In the genomic region with DNA sequence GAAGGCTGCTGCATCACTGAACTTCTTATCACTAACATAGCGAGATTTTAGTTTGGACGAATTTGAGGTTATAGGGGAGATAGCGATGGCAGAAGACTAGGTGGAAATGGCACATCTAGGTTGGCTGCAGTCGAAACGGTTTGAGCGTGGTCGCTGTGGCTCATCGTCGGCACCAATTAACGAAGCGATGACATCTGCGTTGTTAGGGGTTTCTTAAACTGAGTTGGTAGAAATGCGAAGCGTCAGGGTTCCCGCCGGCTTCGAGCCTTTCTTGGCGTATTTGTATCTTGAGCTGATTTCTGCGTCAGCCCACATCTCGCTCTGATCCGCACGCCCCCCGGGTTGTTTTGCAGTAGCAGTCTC, we compare ENCODE assay signal across 1 cellular context.
TF ChIP-seq lines count a peak whose summit lies in the region.

No MANE protein-coding gene starts in this region.

TF ChIP-seq in K562, 482 proteins besides CTCF, POLR2A, EP300 and RAD21 (continued from another document and continues in another):
- TF ChIP-seq, protein P1, sequence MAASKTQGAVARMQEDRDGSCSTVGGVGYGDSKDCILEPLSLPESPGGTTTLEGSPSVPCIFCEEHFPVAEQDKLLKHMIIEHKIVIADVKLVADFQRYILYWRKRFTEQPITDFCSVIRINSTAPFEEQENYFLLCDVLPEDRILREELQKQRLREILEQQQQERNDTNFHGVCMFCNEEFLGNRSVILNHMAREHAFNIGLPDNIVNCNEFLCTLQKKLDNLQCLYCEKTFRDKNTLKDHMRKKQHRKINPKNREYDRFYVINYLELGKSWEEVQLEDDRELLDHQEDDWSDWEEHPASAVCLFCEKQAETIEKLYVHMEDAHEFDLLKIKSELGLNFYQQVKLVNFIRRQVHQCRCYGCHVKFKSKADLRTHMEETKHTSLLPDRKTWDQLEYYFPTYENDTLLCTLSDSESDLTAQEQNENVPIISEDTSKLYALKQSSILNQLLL (CRISPR knock-in tag; IDR thresholded peaks at IDR 0.05; ENCODE audit: borderline replicate concordance), result no peak
- TF ChIP-seq, protein P2, sequence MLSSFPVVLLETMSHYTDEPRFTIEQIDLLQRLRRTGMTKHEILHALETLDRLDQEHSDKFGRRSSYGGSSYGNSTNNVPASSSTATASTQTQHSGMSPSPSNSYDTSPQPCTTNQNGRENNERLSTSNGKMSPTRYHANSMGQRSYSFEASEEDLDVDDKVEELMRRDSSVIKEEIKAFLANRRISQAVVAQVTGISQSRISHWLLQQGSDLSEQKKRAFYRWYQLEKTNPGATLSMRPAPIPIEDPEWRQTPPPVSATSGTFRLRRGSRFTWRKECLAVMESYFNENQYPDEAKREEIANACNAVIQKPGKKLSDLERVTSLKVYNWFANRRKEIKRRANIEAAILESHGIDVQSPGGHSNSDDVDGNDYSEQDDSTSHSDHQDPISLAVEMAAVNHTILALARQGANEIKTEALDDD (IDR thresholded peaks at IDR 0.05), result 0 out of 2 replicates have a peak, but pooled peaks have one; percentile 41
- TF ChIP-seq ZNF695 (CRISPR knock-in tag; IDR thresholded peaks at IDR 0.05) (no peak), GABPB2 (CRISPR knock-in tag; conservative IDR thresholded peaks at IDR 0.05) (no peak), PHTF2 (CRISPR knock-in tag; IDR thresholded peaks at IDR 0.05) (no peak), SMAD4 (CRISPR knock-in tag; conservative IDR thresholded peaks at IDR 0.05) (no peak), SMARCC2 (IDR thresholded peaks at IDR 0.05; ENCODE audit: low read depth) (no peak), RUNX1 (IDR thresholded peaks at IDR 0.05; ENCODE audit: low read depth) (no peak), MEIS2 (IDR thresholded peaks at IDR 0.05; ENCODE audit: partially characterized antibody) (no peak), RBFOX2 (IDR thresholded peaks at IDR 0.05; ENCODE audit: low read depth, low read length) (peak; percentile 69; the same call in 1 of the 2 replicates), ZNF217 (CRISPR knock-in tag; IDR thresholded peaks at IDR 0.05) (no peak), EHMT2 (IDR thresholded peaks at IDR 0.05) (no peak), TSC22D4 (tag; IDR thresholded peaks at IDR 0.05) (no peak), CXXC5 (CRISPR knock-in tag; IDR thresholded peaks at IDR 0.05) (no peak), NCOA2 (IDR thresholded peaks at IDR 0.05; ENCODE audit: partially characterized antibody in 2 of 2) (no peak), RBBP5 (IDR thresholded peaks at IDR 0.05; ENCODE audit: borderline replicate concordance, insufficient read depth, low read length, poor library complexity, severe bottlenecking) (no peak), ADNP (tag; IDR thresholded peaks at IDR 0.05) (no peak), TAF7 (tag; IDR thresholded peaks at IDR 0.05) (peak; percentile 12), NR3C1 (CRISPR knock-in tag; IDR thresholded peaks at IDR 0.05) (no peak), TCF7L2 (IDR thresholded peaks at IDR 0.05; ENCODE audit: low read depth, low read length) (no peak), ZC3H4 (CRISPR knock-in tag; IDR thresholded peaks at IDR 0.05; ENCODE audit: borderline replicate concordance) (0 out of 2 replicates have a peak, but pooled peaks have one; percentile 43), TAF9B (IDR thresholded peaks at IDR 0.05; ENCODE audit: partially characterized antibody) (no peak), CSDE1 (IDR thresholded peaks at IDR 0.05) (no peak), ETV5 (CRISPR knock-in tag; IDR thresholded peaks at IDR 0.05; ENCODE audit: low read depth) (no peak), ZNF253 (CRISPR knock-in tag; conservative IDR thresholded peaks at IDR 0.05) (no peak), TEAD4 (IDR thresholded peaks at IDR 0.05; ENCODE audit: low read length) (no peak), TEAD4 (CRISPR knock-in tag; IDR thresholded peaks at IDR 0.05; ENCODE audit: borderline replicate concordance) (no peak)
- TF ChIP-seq, protein P3, sequence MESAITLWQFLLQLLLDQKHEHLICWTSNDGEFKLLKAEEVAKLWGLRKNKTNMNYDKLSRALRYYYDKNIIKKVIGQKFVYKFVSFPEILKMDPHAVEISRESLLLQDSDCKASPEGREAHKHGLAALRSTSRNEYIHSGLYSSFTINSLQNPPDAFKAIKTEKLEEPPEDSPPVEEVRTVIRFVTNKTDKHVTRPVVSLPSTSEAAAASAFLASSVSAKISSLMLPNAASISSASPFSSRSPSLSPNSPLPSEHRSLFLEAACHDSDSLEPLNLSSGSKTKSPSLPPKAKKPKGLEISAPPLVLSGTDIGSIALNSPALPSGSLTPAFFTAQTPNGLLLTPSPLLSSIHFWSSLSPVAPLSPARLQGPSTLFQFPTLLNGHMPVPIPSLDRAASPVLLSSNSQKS (CRISPR knock-in tag; IDR thresholded peaks at IDR 0.05), result no peak
- TF ChIP-seq, protein P4, sequence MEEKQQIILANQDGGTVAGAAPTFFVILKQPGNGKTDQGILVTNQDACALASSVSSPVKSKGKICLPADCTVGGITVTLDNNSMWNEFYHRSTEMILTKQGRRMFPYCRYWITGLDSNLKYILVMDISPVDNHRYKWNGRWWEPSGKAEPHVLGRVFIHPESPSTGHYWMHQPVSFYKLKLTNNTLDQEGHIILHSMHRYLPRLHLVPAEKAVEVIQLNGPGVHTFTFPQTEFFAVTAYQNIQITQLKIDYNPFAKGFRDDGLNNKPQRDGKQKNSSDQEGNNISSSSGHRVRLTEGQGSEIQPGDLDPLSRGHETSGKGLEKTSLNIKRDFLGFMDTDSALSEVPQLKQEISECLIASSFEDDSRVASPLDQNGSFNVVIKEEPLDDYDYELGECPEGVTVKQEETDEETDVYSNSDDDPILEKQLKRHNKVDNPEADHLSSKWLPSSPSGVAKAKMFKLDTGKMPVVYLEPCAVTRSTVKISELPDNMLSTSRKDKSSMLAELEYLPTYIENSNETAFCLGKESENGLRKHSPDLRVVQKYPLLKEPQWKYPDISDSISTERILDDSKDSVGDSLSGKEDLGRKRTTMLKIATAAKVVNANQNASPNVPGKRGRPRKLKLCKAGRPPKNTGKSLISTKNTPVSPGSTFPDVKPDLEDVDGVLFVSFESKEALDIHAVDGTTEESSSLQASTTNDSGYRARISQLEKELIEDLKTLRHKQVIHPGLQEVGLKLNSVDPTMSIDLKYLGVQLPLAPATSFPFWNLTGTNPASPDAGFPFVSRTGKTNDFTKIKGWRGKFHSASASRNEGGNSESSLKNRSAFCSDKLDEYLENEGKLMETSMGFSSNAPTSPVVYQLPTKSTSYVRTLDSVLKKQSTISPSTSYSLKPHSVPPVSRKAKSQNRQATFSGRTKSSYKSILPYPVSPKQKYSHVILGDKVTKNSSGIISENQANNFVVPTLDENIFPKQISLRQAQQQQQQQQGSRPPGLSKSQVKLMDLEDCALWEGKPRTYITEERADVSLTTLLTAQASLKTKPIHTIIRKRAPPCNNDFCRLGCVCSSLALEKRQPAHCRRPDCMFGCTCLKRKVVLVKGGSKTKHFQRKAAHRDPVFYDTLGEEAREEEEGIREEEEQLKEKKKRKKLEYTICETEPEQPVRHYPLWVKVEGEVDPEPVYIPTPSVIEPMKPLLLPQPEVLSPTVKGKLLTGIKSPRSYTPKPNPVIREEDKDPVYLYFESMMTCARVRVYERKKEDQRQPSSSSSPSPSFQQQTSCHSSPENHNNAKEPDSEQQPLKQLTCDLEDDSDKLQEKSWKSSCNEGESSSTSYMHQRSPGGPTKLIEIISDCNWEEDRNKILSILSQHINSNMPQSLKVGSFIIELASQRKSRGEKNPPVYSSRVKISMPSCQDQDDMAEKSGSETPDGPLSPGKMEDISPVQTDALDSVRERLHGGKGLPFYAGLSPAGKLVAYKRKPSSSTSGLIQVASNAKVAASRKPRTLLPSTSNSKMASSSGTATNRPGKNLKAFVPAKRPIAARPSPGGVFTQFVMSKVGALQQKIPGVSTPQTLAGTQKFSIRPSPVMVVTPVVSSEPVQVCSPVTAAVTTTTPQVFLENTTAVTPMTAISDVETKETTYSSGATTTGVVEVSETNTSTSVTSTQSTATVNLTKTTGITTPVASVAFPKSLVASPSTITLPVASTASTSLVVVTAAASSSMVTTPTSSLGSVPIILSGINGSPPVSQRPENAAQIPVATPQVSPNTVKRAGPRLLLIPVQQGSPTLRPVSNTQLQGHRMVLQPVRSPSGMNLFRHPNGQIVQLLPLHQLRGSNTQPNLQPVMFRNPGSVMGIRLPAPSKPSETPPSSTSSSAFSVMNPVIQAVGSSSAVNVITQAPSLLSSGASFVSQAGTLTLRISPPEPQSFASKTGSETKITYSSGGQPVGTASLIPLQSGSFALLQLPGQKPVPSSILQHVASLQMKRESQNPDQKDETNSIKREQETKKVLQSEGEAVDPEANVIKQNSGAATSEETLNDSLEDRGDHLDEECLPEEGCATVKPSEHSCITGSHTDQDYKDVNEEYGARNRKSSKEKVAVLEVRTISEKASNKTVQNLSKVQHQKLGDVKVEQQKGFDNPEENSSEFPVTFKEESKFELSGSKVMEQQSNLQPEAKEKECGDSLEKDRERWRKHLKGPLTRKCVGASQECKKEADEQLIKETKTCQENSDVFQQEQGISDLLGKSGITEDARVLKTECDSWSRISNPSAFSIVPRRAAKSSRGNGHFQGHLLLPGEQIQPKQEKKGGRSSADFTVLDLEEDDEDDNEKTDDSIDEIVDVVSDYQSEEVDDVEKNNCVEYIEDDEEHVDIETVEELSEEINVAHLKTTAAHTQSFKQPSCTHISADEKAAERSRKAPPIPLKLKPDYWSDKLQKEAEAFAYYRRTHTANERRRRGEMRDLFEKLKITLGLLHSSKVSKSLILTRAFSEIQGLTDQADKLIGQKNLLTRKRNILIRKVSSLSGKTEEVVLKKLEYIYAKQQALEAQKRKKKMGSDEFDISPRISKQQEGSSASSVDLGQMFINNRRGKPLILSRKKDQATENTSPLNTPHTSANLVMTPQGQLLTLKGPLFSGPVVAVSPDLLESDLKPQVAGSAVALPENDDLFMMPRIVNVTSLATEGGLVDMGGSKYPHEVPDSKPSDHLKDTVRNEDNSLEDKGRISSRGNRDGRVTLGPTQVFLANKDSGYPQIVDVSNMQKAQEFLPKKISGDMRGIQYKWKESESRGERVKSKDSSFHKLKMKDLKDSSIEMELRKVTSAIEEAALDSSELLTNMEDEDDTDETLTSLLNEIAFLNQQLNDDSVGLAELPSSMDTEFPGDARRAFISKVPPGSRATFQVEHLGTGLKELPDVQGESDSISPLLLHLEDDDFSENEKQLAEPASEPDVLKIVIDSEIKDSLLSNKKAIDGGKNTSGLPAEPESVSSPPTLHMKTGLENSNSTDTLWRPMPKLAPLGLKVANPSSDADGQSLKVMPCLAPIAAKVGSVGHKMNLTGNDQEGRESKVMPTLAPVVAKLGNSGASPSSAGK (IDR thresholded peaks at IDR 0.05), result 0 out of 2 replicates have a peak, but pooled peaks have one; percentile 31
- TF ChIP-seq, protein P5, sequence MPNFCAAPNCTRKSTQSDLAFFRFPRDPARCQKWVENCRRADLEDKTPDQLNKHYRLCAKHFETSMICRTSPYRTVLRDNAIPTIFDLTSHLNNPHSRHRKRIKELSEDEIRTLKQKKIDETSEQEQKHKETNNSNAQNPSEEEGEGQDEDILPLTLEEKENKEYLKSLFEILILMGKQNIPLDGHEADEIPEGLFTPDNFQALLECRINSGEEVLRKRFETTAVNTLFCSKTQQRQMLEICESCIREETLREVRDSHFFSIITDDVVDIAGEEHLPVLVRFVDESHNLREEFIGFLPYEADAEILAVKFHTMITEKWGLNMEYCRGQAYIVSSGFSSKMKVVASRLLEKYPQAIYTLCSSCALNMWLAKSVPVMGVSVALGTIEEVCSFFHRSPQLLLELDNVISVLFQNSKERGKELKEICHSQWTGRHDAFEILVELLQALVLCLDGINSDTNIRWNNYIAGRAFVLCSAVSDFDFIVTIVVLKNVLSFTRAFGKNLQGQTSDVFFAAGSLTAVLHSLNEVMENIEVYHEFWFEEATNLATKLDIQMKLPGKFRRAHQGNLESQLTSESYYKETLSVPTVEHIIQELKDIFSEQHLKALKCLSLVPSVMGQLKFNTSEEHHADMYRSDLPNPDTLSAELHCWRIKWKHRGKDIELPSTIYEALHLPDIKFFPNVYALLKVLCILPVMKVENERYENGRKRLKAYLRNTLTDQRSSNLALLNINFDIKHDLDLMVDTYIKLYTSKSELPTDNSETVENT (CRISPR knock-in tag; IDR thresholded peaks at IDR 0.05), result no peak
- TF ChIP-seq, protein P6, sequence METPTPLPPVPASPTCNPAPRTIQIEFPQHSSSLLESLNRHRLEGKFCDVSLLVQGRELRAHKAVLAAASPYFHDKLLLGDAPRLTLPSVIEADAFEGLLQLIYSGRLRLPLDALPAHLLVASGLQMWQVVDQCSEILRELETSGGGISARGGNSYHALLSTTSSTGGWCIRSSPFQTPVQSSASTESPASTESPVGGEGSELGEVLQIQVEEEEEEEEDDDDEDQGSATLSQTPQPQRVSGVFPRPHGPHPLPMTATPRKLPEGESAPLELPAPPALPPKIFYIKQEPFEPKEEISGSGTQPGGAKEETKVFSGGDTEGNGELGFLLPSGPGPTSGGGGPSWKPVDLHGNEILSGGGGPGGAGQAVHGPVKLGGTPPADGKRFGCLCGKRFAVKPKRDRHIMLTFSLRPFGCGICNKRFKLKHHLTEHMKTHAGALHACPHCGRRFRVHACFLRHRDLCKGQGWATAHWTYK (CRISPR knock-in tag; IDR thresholded peaks at IDR 0.05), result no peak
- TF ChIP-seq, protein P7, sequence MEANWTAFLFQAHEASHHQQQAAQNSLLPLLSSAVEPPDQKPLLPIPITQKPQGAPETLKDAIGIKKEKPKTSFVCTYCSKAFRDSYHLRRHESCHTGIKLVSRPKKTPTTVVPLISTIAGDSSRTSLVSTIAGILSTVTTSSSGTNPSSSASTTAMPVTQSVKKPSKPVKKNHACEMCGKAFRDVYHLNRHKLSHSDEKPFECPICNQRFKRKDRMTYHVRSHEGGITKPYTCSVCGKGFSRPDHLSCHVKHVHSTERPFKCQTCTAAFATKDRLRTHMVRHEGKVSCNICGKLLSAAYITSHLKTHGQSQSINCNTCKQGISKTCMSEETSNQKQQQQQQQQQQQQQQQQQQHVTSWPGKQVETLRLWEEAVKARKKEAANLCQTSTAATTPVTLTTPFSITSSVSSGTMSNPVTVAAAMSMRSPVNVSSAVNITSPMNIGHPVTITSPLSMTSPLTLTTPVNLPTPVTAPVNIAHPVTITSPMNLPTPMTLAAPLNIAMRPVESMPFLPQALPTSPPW (CRISPR knock-in tag; IDR thresholded peaks at IDR 0.05), result no peak
- TF ChIP-seq, protein P8, sequence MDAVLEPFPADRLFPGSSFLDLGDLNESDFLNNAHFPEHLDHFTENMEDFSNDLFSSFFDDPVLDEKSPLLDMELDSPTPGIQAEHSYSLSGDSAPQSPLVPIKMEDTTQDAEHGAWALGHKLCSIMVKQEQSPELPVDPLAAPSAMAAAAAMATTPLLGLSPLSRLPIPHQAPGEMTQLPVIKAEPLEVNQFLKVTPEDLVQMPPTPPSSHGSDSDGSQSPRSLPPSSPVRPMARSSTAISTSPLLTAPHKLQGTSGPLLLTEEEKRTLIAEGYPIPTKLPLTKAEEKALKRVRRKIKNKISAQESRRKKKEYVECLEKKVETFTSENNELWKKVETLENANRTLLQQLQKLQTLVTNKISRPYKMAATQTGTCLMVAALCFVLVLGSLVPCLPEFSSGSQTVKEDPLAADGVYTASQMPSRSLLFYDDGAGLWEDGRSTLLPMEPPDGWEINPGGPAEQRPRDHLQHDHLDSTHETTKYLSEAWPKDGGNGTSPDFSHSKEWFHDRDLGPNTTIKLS (IDR thresholded peaks at IDR 0.05; ENCODE audit: borderline replicate concordance, low read depth), result peak; percentile 91; the same call in 1 of the 2 replicates
- TF ChIP-seq, protein P9, sequence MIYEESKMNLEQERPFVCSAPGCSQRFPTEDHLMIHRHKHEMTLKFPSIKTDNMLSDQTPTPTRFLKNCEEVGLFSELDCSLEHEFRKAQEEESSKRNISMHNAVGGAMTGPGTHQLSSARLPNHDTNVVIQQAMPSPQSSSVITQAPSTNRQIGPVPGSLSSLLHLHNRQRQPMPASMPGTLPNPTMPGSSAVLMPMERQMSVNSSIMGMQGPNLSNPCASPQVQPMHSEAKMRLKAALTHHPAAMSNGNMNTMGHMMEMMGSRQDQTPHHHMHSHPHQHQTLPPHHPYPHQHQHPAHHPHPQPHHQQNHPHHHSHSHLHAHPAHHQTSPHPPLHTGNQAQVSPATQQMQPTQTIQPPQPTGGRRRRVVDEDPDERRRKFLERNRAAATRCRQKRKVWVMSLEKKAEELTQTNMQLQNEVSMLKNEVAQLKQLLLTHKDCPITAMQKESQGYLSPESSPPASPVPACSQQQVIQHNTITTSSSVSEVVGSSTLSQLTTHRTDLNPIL (CRISPR knock-in tag; IDR thresholded peaks at IDR 0.05), result no peak
